ENCODE assay signal across 1 cellular context in the genomic region with DNA sequence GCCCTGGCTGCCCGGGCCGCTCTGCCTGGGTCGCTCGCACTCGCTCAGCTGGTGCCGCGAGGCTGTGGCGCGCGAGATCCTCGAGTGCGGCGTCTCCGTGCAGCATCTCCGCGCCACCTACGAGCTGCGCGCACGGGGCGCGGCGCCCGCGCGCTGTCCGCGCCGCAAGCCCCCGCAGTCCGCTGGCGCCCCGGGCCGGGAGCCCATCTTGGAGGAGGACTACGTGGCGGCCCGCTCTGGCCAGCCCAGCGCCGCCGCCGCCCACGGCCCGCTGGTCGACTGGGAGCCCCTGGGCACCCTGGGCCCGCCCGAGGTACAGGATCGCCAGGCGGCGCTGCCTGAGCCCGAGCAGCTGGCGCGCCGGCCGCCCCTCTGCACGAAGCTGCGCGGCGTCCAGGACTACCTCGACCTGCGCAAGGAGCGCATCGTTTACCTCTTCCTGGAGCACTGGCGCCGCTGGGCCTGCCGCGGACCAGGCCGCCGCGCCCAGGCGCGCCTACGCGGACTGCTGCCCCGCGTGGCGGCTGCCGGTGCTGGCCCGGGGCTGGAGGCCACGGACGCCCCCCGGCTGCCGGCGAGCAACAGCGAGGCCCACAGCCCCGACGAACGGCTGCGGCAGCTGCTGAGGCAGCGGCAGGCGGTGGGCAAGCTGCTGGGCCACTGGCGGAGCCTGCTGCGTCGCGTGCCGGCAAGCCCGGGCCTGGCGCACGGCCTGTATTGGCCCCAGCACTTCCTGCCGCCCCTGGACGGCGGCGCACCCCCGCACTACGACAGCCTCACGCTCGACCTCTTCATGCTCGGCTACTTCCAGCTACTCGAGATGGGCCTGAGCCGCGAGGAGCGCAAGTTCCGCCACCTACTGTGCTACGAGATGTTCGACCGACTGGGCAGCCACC.
TF ChIP-seq lines count a peak whose summit lies in the region.

No MANE protein-coding gene starts in this region.

TF ChIP-seq in HepG2, 621 proteins besides CTCF, POLR2A, EP300 and RAD21:
- TF ChIP-seq ZNF101 (CRISPR knock-in tag; IDR thresholded peaks at IDR 0.05; ENCODE audit: borderline replicate concordance, low read depth) (no peak), TMF1 (CRISPR knock-in tag; IDR thresholded peaks at IDR 0.05; ENCODE audit: low read depth) (no peak), AGO2 (optimal IDR thresholded peaks at IDR 0.05; ENCODE audit: low read depth, low read length) (peak; percentile 60), CC2D1A (CRISPR knock-in tag; IDR thresholded peaks at IDR 0.05) (no peak), ZNF772 (CRISPR knock-in tag; IDR thresholded peaks at IDR 0.05) (no peak), ZNF230 (CRISPR knock-in tag; IDR thresholded peaks at IDR 0.05) (no peak), NR3C1 (CRISPR knock-in tag; IDR thresholded peaks at IDR 0.05) (no peak), MED13 (CRISPR knock-in tag; IDR thresholded peaks at IDR 0.05) (no peak), ZNF207 (IDR thresholded peaks at IDR 0.05; ENCODE audit: borderline replicate concordance) (no peak), RBFOX2 (IDR thresholded peaks at IDR 0.05; ENCODE audit: low read depth, low read length) (peak; percentile 76), ZBTB38 (CRISPR knock-in tag; IDR thresholded peaks at IDR 0.05) (peak; percentile 82), ZC3H13 (CRISPR knock-in tag; IDR thresholded peaks at IDR 0.05) (peak; percentile 91), HDAC6 (IDR thresholded peaks at IDR 0.05; ENCODE audit: low read depth, low read length) (no peak)
- TF ChIP-seq, protein P1, sequence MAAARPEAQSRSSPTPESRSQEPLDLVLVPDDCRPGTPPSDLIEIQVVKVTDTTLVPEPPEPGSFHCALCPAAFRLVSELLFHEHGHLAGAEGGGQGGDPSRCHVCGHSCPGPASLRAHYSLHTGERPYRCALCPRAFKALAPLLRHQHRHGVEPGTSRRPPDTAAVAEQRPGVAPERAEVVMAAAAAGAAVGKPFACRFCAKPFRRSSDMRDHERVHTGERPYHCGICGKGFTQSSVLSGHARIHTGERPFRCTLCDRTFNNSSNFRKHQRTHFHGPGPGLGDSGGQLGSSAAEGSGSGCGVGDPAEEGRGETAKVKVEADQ (CRISPR knock-in tag; IDR thresholded peaks at IDR 0.05; ENCODE audit: borderline replicate concordance) = no peak
- TF ChIP-seq, protein P2, sequence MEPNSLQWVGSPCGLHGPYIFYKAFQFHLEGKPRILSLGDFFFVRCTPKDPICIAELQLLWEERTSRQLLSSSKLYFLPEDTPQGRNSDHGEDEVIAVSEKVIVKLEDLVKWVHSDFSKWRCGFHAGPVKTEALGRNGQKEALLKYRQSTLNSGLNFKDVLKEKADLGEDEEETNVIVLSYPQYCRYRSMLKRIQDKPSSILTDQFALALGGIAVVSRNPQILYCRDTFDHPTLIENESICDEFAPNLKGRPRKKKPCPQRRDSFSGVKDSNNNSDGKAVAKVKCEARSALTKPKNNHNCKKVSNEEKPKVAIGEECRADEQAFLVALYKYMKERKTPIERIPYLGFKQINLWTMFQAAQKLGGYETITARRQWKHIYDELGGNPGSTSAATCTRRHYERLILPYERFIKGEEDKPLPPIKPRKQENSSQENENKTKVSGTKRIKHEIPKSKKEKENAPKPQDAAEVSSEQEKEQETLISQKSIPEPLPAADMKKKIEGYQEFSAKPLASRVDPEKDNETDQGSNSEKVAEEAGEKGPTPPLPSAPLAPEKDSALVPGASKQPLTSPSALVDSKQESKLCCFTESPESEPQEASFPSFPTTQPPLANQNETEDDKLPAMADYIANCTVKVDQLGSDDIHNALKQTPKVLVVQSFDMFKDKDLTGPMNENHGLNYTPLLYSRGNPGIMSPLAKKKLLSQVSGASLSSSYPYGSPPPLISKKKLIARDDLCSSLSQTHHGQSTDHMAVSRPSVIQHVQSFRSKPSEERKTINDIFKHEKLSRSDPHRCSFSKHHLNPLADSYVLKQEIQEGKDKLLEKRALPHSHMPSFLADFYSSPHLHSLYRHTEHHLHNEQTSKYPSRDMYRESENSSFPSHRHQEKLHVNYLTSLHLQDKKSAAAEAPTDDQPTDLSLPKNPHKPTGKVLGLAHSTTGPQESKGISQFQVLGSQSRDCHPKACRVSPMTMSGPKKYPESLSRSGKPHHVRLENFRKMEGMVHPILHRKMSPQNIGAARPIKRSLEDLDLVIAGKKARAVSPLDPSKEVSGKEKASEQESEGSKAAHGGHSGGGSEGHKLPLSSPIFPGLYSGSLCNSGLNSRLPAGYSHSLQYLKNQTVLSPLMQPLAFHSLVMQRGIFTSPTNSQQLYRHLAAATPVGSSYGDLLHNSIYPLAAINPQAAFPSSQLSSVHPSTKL (CRISPR knock-in tag; IDR thresholded peaks at IDR 0.05) = no peak
- TF ChIP-seq, protein P3, sequence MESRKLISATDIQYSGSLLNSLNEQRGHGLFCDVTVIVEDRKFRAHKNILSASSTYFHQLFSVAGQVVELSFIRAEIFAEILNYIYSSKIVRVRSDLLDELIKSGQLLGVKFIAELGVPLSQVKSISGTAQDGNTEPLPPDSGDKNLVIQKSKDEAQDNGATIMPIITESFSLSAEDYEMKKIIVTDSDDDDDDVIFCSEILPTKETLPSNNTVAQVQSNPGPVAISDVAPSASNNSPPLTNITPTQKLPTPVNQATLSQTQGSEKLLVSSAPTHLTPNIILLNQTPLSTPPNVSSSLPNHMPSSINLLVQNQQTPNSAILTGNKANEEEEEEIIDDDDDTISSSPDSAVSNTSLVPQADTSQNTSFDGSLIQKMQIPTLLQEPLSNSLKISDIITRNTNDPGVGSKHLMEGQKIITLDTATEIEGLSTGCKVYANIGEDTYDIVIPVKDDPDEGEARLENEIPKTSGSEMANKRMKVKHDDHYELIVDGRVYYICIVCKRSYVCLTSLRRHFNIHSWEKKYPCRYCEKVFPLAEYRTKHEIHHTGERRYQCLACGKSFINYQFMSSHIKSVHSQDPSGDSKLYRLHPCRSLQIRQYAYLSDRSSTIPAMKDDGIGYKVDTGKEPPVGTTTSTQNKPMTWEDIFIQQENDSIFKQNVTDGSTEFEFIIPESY (CRISPR knock-in tag; IDR thresholded peaks at IDR 0.05) = peak; percentile 67
TF ChIP-seq in HepG2: peak in this region for 5.
